In the genomic region with DNA sequence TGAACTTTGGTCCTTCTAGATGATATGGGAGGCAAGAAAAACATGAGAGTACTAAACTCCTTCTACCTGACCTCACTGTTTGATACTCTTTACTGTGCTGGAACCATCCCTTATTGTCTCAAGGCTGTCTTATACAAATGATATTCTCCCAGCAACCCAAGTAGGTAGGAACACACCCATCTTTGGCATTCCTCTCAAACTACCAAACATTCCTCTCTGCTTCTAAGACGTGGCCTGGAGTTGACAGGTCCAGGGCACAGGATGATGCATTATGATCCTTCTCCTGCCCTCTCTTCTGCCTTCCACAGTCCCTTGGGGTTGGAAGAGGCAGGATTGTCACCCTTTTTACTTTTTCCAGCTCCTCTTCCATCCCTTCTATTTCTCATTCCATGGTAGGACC, we compare ENCODE assay signal across 18 cellular contexts.
A peak's percentile ranks its signal among the peaks of the same experiment; 100 is the strongest.
DNase-seq lines count a peak whose midpoint lies in the region; ATAC-seq and TF ChIP-seq lines count a peak whose summit lies in the region.
"Had no signal": no experiment of that assay in that cellular context is flagged by ENCODE, and none has a peak within 500 bp of the region (broad histone marks: within the 10 kb centered on the region; RNA-seq: fewer than 3 reads in every experiment).

No MANE protein-coding gene starts in this region.

- H4K91ac ChIP-seq in IMR-90 (ENCODE audit: insufficient read depth, low read depth, low read length): no peak overlapping the region

- H3K36me3 Mint-ChIP-seq in mesothelial cell of epicardium: peaks cover 11% of the 10 kb centered on the region
- no peaks in the 10 kb centered on the region for H3K36me3 Mint-ChIP-seq in stimulated activated effector memory CD8-positive, alpha-beta T cell treated with anti-CD3 and anti-CD28 coated beads, Interleukin-12 subunit alpha, Interleukin-12 subunit beta, amount 100 ng/mL, for 72 hours
- H3K36me3 Mint-ChIP-seq: CD8-positive, alpha-beta memory T cell had no signal

- peak overlapping the region; percentile 40; the same call in 1 of the 2 replicates for H2BK120ac ChIP-seq in IMR-90 (ENCODE audit: low read depth, low read length)

- no peak overlapping the region for H4K8ac ChIP-seq in IMR-90 (ENCODE audit: low read depth in 2 of 2, low read length in 2 of 2)

- H4K20me1 ChIP-seq in IMR-90 (ENCODE audit: insufficient read depth, low read length): no peaks in the 10 kb centered on the region

- no peak overlapping the region for H3K4me3 ChIP-seq in IMR-90 (ENCODE audit: insufficient read depth, low read depth, low read length)

- H3K18ac ChIP-seq in IMR-90 (ENCODE audit: low read depth, low read length): no peak overlapping the region

- dilution Hi-C loops in IMR-90 (cut with HindIII; ENCODE audit: low sequenced_read_pairs, unreplicated experiment): no loop called here

- no CpG with 5 or more reads among the region's 1 CpG for WGBS in IMR-90 (ENCODE audit: extremely low coverage in 2 of 2, insufficient read length in 1 of 2), 2 experiments

- no peaks in the 10 kb centered on the region for H3K36me3 ChIP-seq in IMR-90 (ENCODE audit: control insufficient read depth, insufficient read depth, low read length)

- no peaks in the 10 kb centered on the region for H3K4me1 ChIP-seq in IMR-90 (ENCODE audit: control insufficient read depth, insufficient read depth, low read length)
- H3K4me1 ChIP-seq in foreskin keratinocyte: no peaks in the 10 kb centered on the region

- no peaks in the 10 kb centered on the region for H3K79me1 ChIP-seq in IMR-90 (ENCODE audit: low read depth in 1 of 2, low read length in 2 of 2)

- 0 out of 2 replicates have a peak, but pooled peaks cover 2% of the 10 kb centered on the region for H3K9me1 ChIP-seq in IMR-90 (ENCODE audit: insufficient read depth, low read length)

- peak overlapping the region; percentile 26 for H2AFZ ChIP-seq in IMR-90 (replicated peaks; ENCODE audit: low read length, poor library complexity)

- TF ChIP-seq POLR2A in IMR-90 (IDR thresholded peaks at IDR 0.05; ENCODE audit: low read depth, low read length): no peak

- no peak overlapping the region for H3K4ac ChIP-seq in IMR-90 (ENCODE audit: low read depth, low read length)

- ATAC-seq in IMR-90 (ENCODE audit: low read depth) (no peak), foreskin keratinocyte (peak; percentile 36)
- no peak for ATAC-seq in stimulated activated effector memory CD8-positive, alpha-beta T cell treated with anti-CD3 and anti-CD28 coated beads, Interleukin-12 subunit alpha, Interleukin-12 subunit beta, amount 100 ng/mL, for 72 hours
- ATAC-seq: HepG2 had no signal

- H4K5ac ChIP-seq in IMR-90 (ENCODE audit: low read depth, low read length): no peak overlapping the region

- no peaks in the 10 kb centered on the region for H3K27me3 Mint-ChIP-seq in mesothelial cell of epicardium (ENCODE audit: low read depth)

- BruUV-seq in IMR-90 (replicated peaks; lab: Mats Ljungman, UMichigan): no TSS peak

- H3K14ac ChIP-seq in IMR-90 (replicated peaks; ENCODE audit: low read depth, low read length): no peak overlapping the region

- no peak overlapping the region; the same call in 1 of the 2 replicates for H3K23ac ChIP-seq in IMR-90 (ENCODE audit: low read depth, low read length)

- H3K27ac Mint-ChIP-seq in mesothelial cell of epicardium: peak overlapping the region; percentile 80
- no peak overlapping the region for H3K27ac Mint-ChIP-seq in stimulated activated effector memory CD8-positive, alpha-beta T cell treated with anti-CD3 and anti-CD28 coated beads, Interleukin-12 subunit alpha, Interleukin-12 subunit beta, amount 100 ng/mL, for 72 hours
- H3K27ac Mint-ChIP-seq: CD8-positive, alpha-beta memory T cell; H9 had no signal

- TF ChIP-seq CTCF in IMR-90 (conservative IDR thresholded peaks at IDR 0.05; ENCODE audit: low read depth, low read length): no peak
- TF ChIP-seq CTCF in foreskin keratinocyte (conservative IDR thresholded peaks at IDR 0.05): no peak
- no peak for TF ChIP-seq CTCF in mesothelial cell of epicardium (IDR thresholded peaks at IDR 0.05; ENCODE audit: unreplicated experiment)

- peaks cover 13% of the 10 kb centered on the region for H3K9me3 Mint-ChIP-seq in mesothelial cell of epicardium
- H3K9me3 Mint-ChIP-seq in stimulated activated effector memory CD8-positive, alpha-beta T cell treated with anti-CD3 and anti-CD28 coated beads, Interleukin-12 subunit alpha, Interleukin-12 subunit beta, amount 100 ng/mL, for 72 hours: peaks cover 3% of the 10 kb centered on the region
- H3K9me3 Mint-ChIP-seq: H9 had no signal

- no peaks in the 10 kb centered on the region for H3K9me3 ChIP-seq in IMR-90 (ENCODE audit: control insufficient read depth, insufficient read depth, low read length)

- no peak overlapping the region for H2BK5ac ChIP-seq in IMR-90 (ENCODE audit: low read depth, low read length, poor library complexity, severe bottlenecking)

- DNase-seq in A172 (ENCODE audit: low spot score): peak; percentile 47
- DNase-seq in IMR-90: no peak
- peak in 1 of 2 donors; percentile 59 for DNase-seq in foreskin keratinocyte
- no peak for DNase-seq in mesothelial cell of epicardium (ENCODE audit: low spot score in 2 of 2, unreplicated experiment in 2 of 2)
- DNase-seq in stimulated activated effector memory CD8-positive, alpha-beta T cell treated with anti-CD3 and anti-CD28 coated beads, Interleukin-12 subunit alpha, Interleukin-12 subunit beta, amount 100 ng/mL, for 72 hours (ENCODE audit: low spot score in 2 of 2): no peak
- no peak for DNase-seq in caudate nucleus (lab: John Stamatoyannopoulos, UW)
- DNase-seq in G401 (ENCODE audit: low spot score): no peak
- no peak for DNase-seq in activated CD8-positive, alpha-beta memory T cell treated with anti-CD3 and anti-CD28 coated beads, Interleukin-2, amount 50 U/mL, for 48 hours
- DNase-seq: C1 segment of cervical spinal cord; CD8-positive, alpha-beta memory T cell; DMS79 treated with DMSO at 0.1 percent for 48 hours; H9; NCI-H1417 treated with DMSO at 0.1 percent for 48 hours; NCI-H187 treated with DMSO at 0.1 percent for 48 hours; NCI-H2227 treated with DMSO at 0.1 percent for 48 hours; NCI-H526; Right ventricle myocardium superior had no signal

- no peak for TF ChIP-seq RAD21 in IMR-90 (IDR thresholded peaks at IDR 0.05; ENCODE audit: low read length)

- no peak overlapping the region for H2AK9ac ChIP-seq in IMR-90 (replicated peaks; ENCODE audit: low read depth, low read length, poor library complexity)

- peaks cover 28% of the 10 kb centered on the region for H3K4me1 Mint-ChIP-seq in mesothelial cell of epicardium
- no peaks in the 10 kb centered on the region for H3K4me1 Mint-ChIP-seq in stimulated activated effector memory CD8-positive, alpha-beta T cell treated with anti-CD3 and anti-CD28 coated beads, Interleukin-12 subunit alpha, Interleukin-12 subunit beta, amount 100 ng/mL, for 72 hours
- H3K4me1 Mint-ChIP-seq: CD8-positive, alpha-beta memory T cell; H9 had no signal

- POLR2A ChIA-PET in IMR-90 (lab: Charles Lee; ENCODE audit: unreplicated experiment): no interaction called here

- no peak overlapping the region for H3K27ac ChIP-seq in IMR-90 (ENCODE audit: insufficient read depth, low read length)
- H3K27ac ChIP-seq in foreskin keratinocyte: no peak overlapping the region
- H3K27ac ChIP-seq in caudate nucleus (ENCODE audit: low read depth, low read length): no peak overlapping the region

- H3K27me3 ChIP-seq in IMR-90 (ENCODE audit: control insufficient read depth, insufficient read depth, low read length): no peaks in the 10 kb centered on the region
- no peaks in the 10 kb centered on the region for H3K27me3 ChIP-seq in foreskin keratinocyte

- no peak overlapping the region for H3K4me3 Mint-ChIP-seq in mesothelial cell of epicardium
- no peak overlapping the region for H3K4me3 Mint-ChIP-seq in stimulated activated effector memory CD8-positive, alpha-beta T cell treated with anti-CD3 and anti-CD28 coated beads, Interleukin-12 subunit alpha, Interleukin-12 subunit beta, amount 100 ng/mL, for 72 hours
- H3K4me3 Mint-ChIP-seq: CD8-positive, alpha-beta memory T cell; H9 had no signal

- no peak overlapping the region for H3K4me2 ChIP-seq in IMR-90 (ENCODE audit: low read depth, low read length)

- H3K9ac ChIP-seq in IMR-90 (ENCODE audit: low read depth, low read length): no peak overlapping the region

- H2BK15ac ChIP-seq in IMR-90 (ENCODE audit: low read depth, low read length): no peak overlapping the region

- in situ Hi-C loops in IMR-90 (cut with MboI; ENCODE audit: low sequenced_read_pairs) (no loop called here), G401 (cut with HindIII; ENCODE audit: low sequenced_read_pairs) (no loop called here)

- H2AK5ac ChIP-seq in IMR-90 (ENCODE audit: low read depth, low read length): no peak overlapping the region

- intact Hi-C loops in IMR-90 (cut with micrococcal nuclease): no loop called here

- H3K56ac ChIP-seq in IMR-90 (ENCODE audit: extremely low read depth, insufficient read depth, low read length): no peak overlapping the region

- no peak overlapping the region for H2BK20ac ChIP-seq in IMR-90 (ENCODE audit: low read depth, low read length)

- CTCF ChIA-PET in IMR-90 (lab: Yijun Ruan, JAX): interaction anchor here (0.6 kb wide), 1 partner anchor 9 kb away, joined by 4 read pairs; no protein-coding TSS in a partner anchor

TF ChIP-seq in IMR-90, 13 proteins besides CTCF, POLR2A, EP300 and RAD21:
- TF ChIP-seq CHD1 (IDR thresholded peaks at IDR 0.05; ENCODE audit: low read depth, low read length) (no peak), RCOR1 (IDR thresholded peaks at IDR 0.05; ENCODE audit: insufficient replicate concordance, low read length) (no peak), MAZ (IDR thresholded peaks at IDR 0.05; ENCODE audit: borderline replicate concordance, low read depth, low read length) (no peak)
- TF ChIP-seq, protein P1, sequence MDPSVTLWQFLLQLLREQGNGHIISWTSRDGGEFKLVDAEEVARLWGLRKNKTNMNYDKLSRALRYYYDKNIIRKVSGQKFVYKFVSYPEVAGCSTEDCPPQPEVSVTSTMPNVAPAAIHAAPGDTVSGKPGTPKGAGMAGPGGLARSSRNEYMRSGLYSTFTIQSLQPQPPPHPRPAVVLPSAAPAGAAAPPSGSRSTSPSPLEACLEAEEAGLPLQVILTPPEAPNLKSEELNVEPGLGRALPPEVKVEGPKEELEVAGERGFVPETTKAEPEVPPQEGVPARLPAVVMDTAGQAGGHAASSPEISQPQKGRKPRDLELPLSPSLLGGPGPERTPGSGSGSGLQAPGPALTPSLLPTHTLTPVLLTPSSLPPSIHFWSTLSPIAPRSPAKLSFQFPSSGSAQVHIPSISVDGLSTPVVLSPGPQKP (IDR thresholded peaks at IDR 0.05; ENCODE audit: borderline replicate concordance, low read depth, low read length): no peak
